8 cellular contexts compared by ENCODE assay signal in genomic region chr9:130962418-130963316, GRCh38. TPM values are rescaled to one million over a fixed set of nuclear protein-coding genes. Genes with fewer than 3 reads are reported as not detected.
DNase-seq lines count a peak whose midpoint lies in the region; ATAC-seq and FAIRE-seq lines count a peak whose summit lies in the region.

No MANE protein-coding gene starts in this region.

- H4K12ac ChIP-seq in trophoblast cell (ENCODE audit: low read depth, low read length) = no peak overlapping the region

- H3K4me2 ChIP-seq in trophoblast cell (ENCODE audit: low read length) = no peak overlapping the region

- peaks cover 4% of the 10 kb centered on the region for H3K9me3 Mint-ChIP-seq in natural killer cell treated with Interleukin-12 subunit alpha and Interleukin-12 subunit beta and Interleukin-15 and Interleukin-18, amount 100 ng/mL, for 72 hours

- peaks cover 7% of the 10 kb centered on the region for H3K9me3 ChIP-seq in trophoblast cell (ENCODE audit: insufficient read depth, low read depth, low read length)

- H3K4me1 Mint-ChIP-seq in natural killer cell treated with Interleukin-12 subunit alpha and Interleukin-12 subunit beta and Interleukin-15 and Interleukin-18, amount 100 ng/mL, for 72 hours (ENCODE audit: low read depth in 2 of 2) = peaks cover 4 to 6% of the 10 kb centered on the region in 2 donors

- DNase-seq in EL = peak; percentile 97
- peak; percentile 98 for DNase-seq in RKO (ENCODE audit: low spot score)
- peak; percentile 75 to 81 for DNase-seq in trophoblast cell
- DNase-seq in activated CD8-positive, alpha-beta memory T cell treated with anti-CD3 and anti-CD28 coated beads for 24 hours = no peak
- DNase-seq in NCI-H2171 treated with DMSO at 0.1 percent for 48 hours (lab: John Stamatoyannopoulos, UW) = no peak
- DNase-seq in natural killer cell treated with Interleukin-12 subunit alpha and Interleukin-12 subunit beta and Interleukin-15 and Interleukin-18, amount 100 ng/mL, for 72 hours (ENCODE audit: low spot score) = no peak
- no peak for DNase-seq in GM19239 (ENCODE audit: insufficient read length, low spot score)

- no peak overlapping the region for H3K27ac ChIP-seq in trophoblast cell (ENCODE audit: low read depth, low read length)

- no peak overlapping the region for H3K4me3 Mint-ChIP-seq in natural killer cell treated with Interleukin-12 subunit alpha and Interleukin-12 subunit beta and Interleukin-15 and Interleukin-18, amount 100 ng/mL, for 72 hours

- H3K36me3 Mint-ChIP-seq in natural killer cell treated with Interleukin-12 subunit alpha and Interleukin-12 subunit beta and Interleukin-15 and Interleukin-18, amount 100 ng/mL, for 72 hours = peaks cover 7% of the 10 kb centered on the region

- no peak overlapping the region for H2BK120ac ChIP-seq in trophoblast cell (ENCODE audit: insufficient read depth, low read length, poor library complexity)

- H2BK5ac ChIP-seq in trophoblast cell (ENCODE audit: low read depth, low read length, poor library complexity) = no peak overlapping the region

- no peak overlapping the region for H3K4me3 ChIP-seq in trophoblast cell (ENCODE audit: low read depth, low read length)

- FAIRE-seq in GM19239 (lab: Jason Lieb, UNC) = no peak

- peak; percentile 94 for ATAC-seq in esophagus mucosa
- no peak for ATAC-seq in natural killer cell treated with Interleukin-12 subunit alpha and Interleukin-12 subunit beta and Interleukin-15 and Interleukin-18, amount 100 ng/mL, for 72 hours

- no peak overlapping the region for H3K14ac ChIP-seq in trophoblast cell (ENCODE audit: low read length)

- no peak overlapping the region for H3K23ac ChIP-seq in trophoblast cell (ENCODE audit: low read length)

- no peaks in the 10 kb centered on the region for H3K27me3 ChIP-seq in trophoblast cell (ENCODE audit: insufficient read depth, low read length)

- H4K8ac ChIP-seq in trophoblast cell (ENCODE audit: low read depth, low read length) = no peak overlapping the region

- H3K9ac ChIP-seq in trophoblast cell (ENCODE audit: low read length) = no peak overlapping the region

- no peak overlapping the region for H2AK5ac ChIP-seq in trophoblast cell (ENCODE audit: low read length)

- H3K36me3 ChIP-seq in trophoblast cell (ENCODE audit: control insufficient read depth in 1 of 2, insufficient read depth in 2 of 2, low read length in 2 of 2) = no peaks in the 10 kb centered on the region

- no peak overlapping the region for H3K18ac ChIP-seq in trophoblast cell (ENCODE audit: low read length)

- no peak overlapping the region for H4K91ac ChIP-seq in trophoblast cell (ENCODE audit: low read depth, low read length)

- no CpG with 5 or more reads among the region's 22 CpGs for WGBS in trophoblast cell (ENCODE audit: extremely low coverage, insufficient coverage, insufficient read length)

- H3K4ac ChIP-seq in trophoblast cell (ENCODE audit: low read depth, low read length) = no peak overlapping the region

- no peak overlapping the region for H2AFZ ChIP-seq in trophoblast cell (ENCODE audit: insufficient read depth, low read length, poor library complexity)

- no peaks in the 10 kb centered on the region for H3K79me1 ChIP-seq in trophoblast cell (ENCODE audit: low read length)

- H3K27ac Mint-ChIP-seq in natural killer cell treated with Interleukin-12 subunit alpha and Interleukin-12 subunit beta and Interleukin-15 and Interleukin-18, amount 100 ng/mL, for 72 hours = no peak overlapping the region

- H3K4me1 ChIP-seq in trophoblast cell (ENCODE audit: control insufficient read depth in 1 of 2, insufficient read depth in 2 of 2, low read length in 2 of 2) = peaks cover 0 to 7% of the 10 kb centered on the region in 2 experiments

- H2BK12ac ChIP-seq in trophoblast cell (ENCODE audit: low read length) = no peak overlapping the region

- H3K79me2 ChIP-seq in trophoblast cell (ENCODE audit: control insufficient read depth, insufficient read depth, low read length, poor library complexity) = no peaks in the 10 kb centered on the region

- no peaks in the 10 kb centered on the region for H3K27me3 Mint-ChIP-seq in natural killer cell treated with Interleukin-12 subunit alpha and Interleukin-12 subunit beta and Interleukin-15 and Interleukin-18, amount 100 ng/mL, for 72 hours

RNA-seq across cellular contexts. Expression of gene FIBCD1, which starts 23.6 kb away (rescaled TPM):
- 0.20 TPM for total RNA-seq in esophagus mucosa
- 83.3 and 85.3 TPM in 2 replicates for polyA plus RNA-seq in trophoblast cell (2013)
- total RNA-seq in natural killer cell treated with Interleukin-12 subunit alpha and Interleukin-12 subunit beta and Interleukin-15 and Interleukin-18, amount 100 ng/mL, for 72 hours = not detected

RNA-seq across cellular contexts. Expression of gene LAMC3, which starts 46.3 kb away (rescaled TPM):
- total RNA-seq in esophagus mucosa = 0.52 TPM
- polyA plus RNA-seq in trophoblast cell (2013) = 0.17 and 0.25 TPM in 2 replicates
- not detected for total RNA-seq in natural killer cell treated with Interleukin-12 subunit alpha and Interleukin-12 subunit beta and Interleukin-15 and Interleukin-18, amount 100 ng/mL, for 72 hours

Comparison
In these comparisons a context has a peak if more than half of its experiments do, and no peak if none do; other contexts are left out.
1. DNase-seq: peak in EL (single experiment), RKO (single experiment) and trophoblast cell (2 of 2); none in activated CD8-positive, alpha-beta memory T cell treated with anti-CD3 and anti-CD28 coated beads for 24 hours (single experiment), NCI-H2171 treated with DMSO at 0.1 percent for 48 hours (single experiment), natural killer cell treated with Interleukin-12 subunit alpha and Interleukin-12 subunit beta and Interleukin-15 and Interleukin-18, amount 100 ng/mL, for 72 hours (single experiment) and GM19239 (single experiment).